In genomic region chr6:132228894-132229293, GRCh38 we compare ENCODE assay signal across 22 cellular contexts.
"Had no signal": no experiment of that assay in that cellular context is flagged by ENCODE, and none has a peak within 500 bp of the region (broad histone marks: within the 10 kb centered on the region; RNA-seq: fewer than 3 reads in every experiment).

No MANE protein-coding gene starts in this region.

- H3K9ac ChIP-seq: neural progenitor cell had no signal

- DNase-seq: activated CD4-positive, alpha-beta T cell treated with anti-CD3 and anti-CD28 coated beads, Interleukin-2, amount 10 ng/mL, durations not matched to agents 7 days and 5 days; activated CD8-positive, alpha-beta memory T cell treated with anti-CD3 and anti-CD28 coated beads, Interleukin-2, amount 50 U/mL, for 4 hours; activated effector memory CD4-positive, alpha-beta T cell treated with Interleukin-2 at 50 U/mL for 16 hours; activated naive CD4-positive, alpha-beta T cell treated with anti-CD3 and anti-CD28 coated beads, Interleukin-2, amount 50 U/mL, for 16 hours; activated T-cell treated with anti-CD3 and anti-CD28 coated beads, Interleukin-2, amount 50 U/mL, for 4 hours; endodermal cell; gastrocnemius medialis; heart left ventricle; left ventricle myocardium inferior; naive B cell; pancreas; right lobe of liver; stimulated activated CD4-positive, alpha-beta T cell treated with anti-CD3 and anti-CD28 coated beads, Interleukin-4, amount 100 ng/mL, for 24 hours; stomach; T-helper 1 cell; T1000; testis had no signal

- H2AFZ ChIP-seq: neural progenitor cell had no signal

- H3K4me3 ChIP-seq: ascending aorta, gastrocnemius medialis, heart left ventricle, left ventricle myocardium inferior, neural progenitor cell, pancreas, right lobe of liver, stomach, testis had no signal

- H3K27ac ChIP-seq: gastrocnemius medialis, neural progenitor cell, pancreas, right lobe of liver, testis had no signal

- H3K36me3 ChIP-seq: ascending aorta, gastrocnemius medialis, heart left ventricle, left ventricle myocardium inferior, neural progenitor cell, pancreas, right lobe of liver, stomach had no signal

- H3K9me3 Mint-ChIP-seq: type B pancreatic cell had no signal

- H3K9me3 ChIP-seq: gastrocnemius medialis, pancreas, right lobe of liver, testis had no signal

- H3K4me1 Mint-ChIP-seq: activated CD4-positive, alpha-beta T cell treated with anti-CD3 and anti-CD28 coated beads, Interleukin-2, amount 10 ng/mL, durations not matched to agents 7 days and 5 days; endodermal cell; naive B cell; stimulated activated effector memory CD8-positive, alpha-beta T cell treated with anti-CD3 and anti-CD28 coated beads, Interleukin-12 subunit alpha, Interleukin-12 subunit beta, amount 100 ng/mL, for 72 hours had no signal

- H3K27me3 ChIP-seq: ascending aorta, gastrocnemius medialis, heart left ventricle, neural progenitor cell, pancreas, right lobe of liver, stomach, testis had no signal

- H3K4me3 Mint-ChIP-seq: activated CD4-positive, alpha-beta T cell treated with anti-CD3 and anti-CD28 coated beads, Interleukin-2, amount 10 ng/mL, durations not matched to agents 7 days and 5 days; activated T-cell treated with anti-CD3 and anti-CD28 coated beads, Interleukin-2, amount 50 U/mL, for 4 hours; endodermal cell; naive B cell; neural progenitor cell; stimulated activated effector memory CD8-positive, alpha-beta T cell treated with anti-CD3 and anti-CD28 coated beads, Interleukin-12 subunit alpha, Interleukin-12 subunit beta, amount 100 ng/mL, for 72 hours; type B pancreatic cell had no signal

- H3K27me3 Mint-ChIP-seq: naive B cell, type B pancreatic cell had no signal

- H3K36me3 Mint-ChIP-seq: stimulated activated effector memory CD8-positive, alpha-beta T cell treated with anti-CD3 and anti-CD28 coated beads, Interleukin-12 subunit alpha, Interleukin-12 subunit beta, amount 100 ng/mL, for 72 hours; type B pancreatic cell had no signal

- ATAC-seq: activated T-cell treated with anti-CD3 and anti-CD28 coated beads, Interleukin-2, amount 50 U/mL, for 4 hours; gastrocnemius medialis; heart left ventricle; pancreas; right lobe of liver; stimulated activated effector memory CD8-positive, alpha-beta T cell treated with anti-CD3 and anti-CD28 coated beads, Interleukin-12 subunit alpha, Interleukin-12 subunit beta, amount 100 ng/mL, for 72 hours had no signal

- H3K4me2 ChIP-seq: neural progenitor cell had no signal

- H3K27ac Mint-ChIP-seq: activated CD4-positive, alpha-beta T cell treated with anti-CD3 and anti-CD28 coated beads, Interleukin-2, amount 10 ng/mL, durations not matched to agents 7 days and 5 days; endodermal cell; naive B cell; neural progenitor cell; stimulated activated effector memory CD8-positive, alpha-beta T cell treated with anti-CD3 and anti-CD28 coated beads, Interleukin-12 subunit alpha, Interleukin-12 subunit beta, amount 100 ng/mL, for 72 hours; type B pancreatic cell had no signal

- FAIRE-seq: colon, pancreas had no signal

- H3K4me1 ChIP-seq: gastrocnemius medialis, left ventricle myocardium inferior, neural progenitor cell, pancreas, right lobe of liver had no signal
